In genomic region chr7:93911661-93912060, GRCh38 we compare ENCODE assay signal across 14 cellular contexts. TPM values are rescaled to one million over a fixed set of nuclear protein-coding genes. Genes with fewer than 3 reads are reported as not detected.
DNase-seq lines count a peak whose midpoint lies in the region; ATAC-seq and TF ChIP-seq lines count a peak whose summit lies in the region.
"Not testable (repeated sequence)": the region's sequence is repeated elsewhere in the genome, so short reads cannot be mapped to it uniquely, and the experiment has no call there.
"Had no signal": no experiment of that assay in that cellular context is flagged by ENCODE, and none has a peak within 500 bp of the region (broad histone marks: within the 10 kb centered on the region; RNA-seq: fewer than 3 reads in every experiment).

No MANE protein-coding gene starts in this region.

- ATAC-seq in GM18502 (IDR thresholded peaks at IDR 0.05; ENCODE audit: poor library complexity, unreplicated experiment): peak; percentile 64
- ATAC-seq in GM19351 (IDR thresholded peaks at IDR 0.05; ENCODE audit: unreplicated experiment): peak; percentile 77
- peak; percentile 59 for ATAC-seq in HG02981 (IDR thresholded peaks at IDR 0.05; ENCODE audit: unreplicated experiment)
- peak; percentile 63 for ATAC-seq in HG03520 (IDR thresholded peaks at IDR 0.05; ENCODE audit: unreplicated experiment)
- peak; percentile 26 for ATAC-seq in activated T-helper 17 cell treated with anti-CD3 and anti-CD28 coated beads, Interleukin-2, amount 50 U/mL, for 72 hours (replicated peaks)

- peaks cover 22% of the 10 kb centered on the region for H3K4me1 ChIP-seq in GM23248 (ENCODE audit: insufficient read depth)
- H3K4me1 ChIP-seq in left ventricle myocardium inferior: peaks cover 33% of the 10 kb centered on the region

- not testable (repeated sequence) for H3K4me1 Mint-ChIP-seq in activated T-helper 17 cell treated with anti-CD3 and anti-CD28 coated beads, Interleukin-2, amount 50 U/mL, for 72 hours

- not testable (repeated sequence) for H3K36me3 ChIP-seq in GM23248 (ENCODE audit: low read depth); left ventricle myocardium inferior

- intact Hi-C loops in left ventricle myocardium inferior (cut with micrococcal nuclease): not testable (repeated sequence)

- not testable (repeated sequence) for H3K27ac Mint-ChIP-seq in activated T-helper 17 cell treated with anti-CD3 and anti-CD28 coated beads, Interleukin-2, amount 50 U/mL, for 72 hours

- DNase-seq in GM23248: peak; percentile 29
- DNase-seq in left ventricle myocardium inferior: not testable (repeated sequence)

- not testable (repeated sequence) for H3K27me3 Mint-ChIP-seq in activated T-helper 17 cell treated with anti-CD3 and anti-CD28 coated beads, Interleukin-2, amount 50 U/mL, for 72 hours

- H3K9me3 ChIP-seq in GM23248 (ENCODE audit: low read depth); left ventricle myocardium inferior (replicated peaks): not testable (repeated sequence)

- TF ChIP-seq CTCF in left ventricle myocardium inferior (IDR thresholded peaks at IDR 0.05; ENCODE audit: borderline replicate concordance): not testable (repeated sequence)

- H3K9me2 ChIP-seq in GM23248 (ENCODE audit: insufficient read depth): not testable (repeated sequence)

- H3K79me2 ChIP-seq in GM23248 (ENCODE audit: insufficient read depth): not testable (repeated sequence)

- not testable (repeated sequence) for H3K4me3 ChIP-seq in GM23248, left ventricle myocardium inferior

- in situ Hi-C loops in GM23248 (cut with MboI): not testable (repeated sequence)

- not testable (repeated sequence) for H3K9ac ChIP-seq in GM23248

- not testable (repeated sequence) for H3K4me3 Mint-ChIP-seq in activated T-helper 17 cell treated with anti-CD3 and anti-CD28 coated beads, Interleukin-2, amount 50 U/mL, for 72 hours

- not testable (repeated sequence) for H4K20me1 ChIP-seq in GM23248 (ENCODE audit: insufficient read depth)

- not testable (repeated sequence) for H3K27me3 ChIP-seq in GM23248 (replicated peaks; ENCODE audit: insufficient read depth); left ventricle myocardium inferior (ENCODE audit: low read depth)

- H2AFZ ChIP-seq in GM23248: not testable (repeated sequence)

- H3K4me2 ChIP-seq in GM23248 (ENCODE audit: unreplicated experiment): not testable (repeated sequence)

- 0 out of 2 replicates have a peak, but pooled peaks cover 12% of the 10 kb centered on the region for H3F3A ChIP-seq in GM23248 (ENCODE audit: insufficient read depth)

- not testable (repeated sequence) for H3K27ac ChIP-seq in GM23248
- H3K27ac ChIP-seq in left ventricle myocardium inferior (replicated peaks): peak overlapping the region; percentile 57

- H3K36me3 Mint-ChIP-seq in activated T-helper 17 cell treated with anti-CD3 and anti-CD28 coated beads, Interleukin-2, amount 50 U/mL, for 72 hours (ENCODE audit: low read depth): not testable (repeated sequence)

- not testable (repeated sequence) for H3K9me3 Mint-ChIP-seq in activated T-helper 17 cell treated with anti-CD3 and anti-CD28 coated beads, Interleukin-2, amount 50 U/mL, for 72 hours

RNA-seq across cellular contexts. Expression of gene GNGT1, which starts 5.3 kb away (rescaled TPM):
- not detected in 2 replicates for total RNA-seq in GM23248 (2014; rRNA removed; shearing (Covaris generic))
- polyA plus RNA-seq in GM23248 (2016; fragmentation: Nextera tagmentation; extraction: Ambion mirVana): not detected in 2 replicates
- not detected for total RNA-seq in activated T-helper 17 cell treated with anti-CD3 and anti-CD28 coated beads, Interleukin-2, amount 50 U/mL, for 72 hours
- total RNA-seq in left ventricle myocardium inferior: not detected
- total RNA-seq: esophagus squamous epithelium, gastrocnemius medialis, left colon, pancreas, tibial nerve had no signal
- polyA plus RNA-seq: BJ, H1, pancreas had no signal

RNA-seq across cellular contexts. Expression of gene GNG11, which starts 9.9 kb away (rescaled TPM):
- total RNA-seq in GM23248 (2014; rRNA removed; shearing (Covaris generic)): 22.5 and 25.9 TPM in 2 replicates
- 84.7 and 87.0 TPM in 2 replicates for polyA plus RNA-seq in GM23248 (2016; fragmentation: Nextera tagmentation; extraction: Ambion mirVana)
- total RNA-seq in activated T-helper 17 cell treated with anti-CD3 and anti-CD28 coated beads, Interleukin-2, amount 50 U/mL, for 72 hours: not detected
- 29.6 TPM for total RNA-seq in left ventricle myocardium inferior

RNA-seq across cellular contexts. Expression of gene TFPI2, which starts 21.1 kb away (rescaled TPM):
- 435 and 654 TPM in 2 replicates for total RNA-seq in GM23248 (2014; rRNA removed; shearing (Covaris generic))
- 706 and 730 TPM in 2 replicates for polyA plus RNA-seq in GM23248 (2016; fragmentation: Nextera tagmentation; extraction: Ambion mirVana)
- total RNA-seq in activated T-helper 17 cell treated with anti-CD3 and anti-CD28 coated beads, Interleukin-2, amount 50 U/mL, for 72 hours: under 1 TPM; 0.42 to 0.86 TPM
- 1.5 TPM for total RNA-seq in left ventricle myocardium inferior

Comparison
In these comparisons a context has a peak if more than half of its experiments do, and no peak if none do; other contexts are left out.
1. ATAC-seq: peak in every context shown above with its lines; median percentile 77 in GM19351; 64 in GM18502; 63 in HG03520; 59 in HG02981; 26 in activated T-helper 17 cell treated with anti-CD3 and anti-CD28 coated beads, Interleukin-2, amount 50 U/mL, for 72 hours.
2. RNA of gene GNG11, which starts 9.9 kb away (total RNA-seq): 29.6 TPM in left ventricle myocardium inferior (single experiment) and 22.5 to 25.9 TPM in GM23248; not detected in activated T-helper 17 cell treated with anti-CD3 and anti-CD28 coated beads, Interleukin-2, amount 50 U/mL, for 72 hours; every median in the first group is over 10 times any median in the second.
3. RNA of gene TFPI2, which starts 21.1 kb away (total RNA-seq): 435 to 654 TPM in GM23248; 1.5 TPM in left ventricle myocardium inferior (single experiment) and 0.42 to 0.86 TPM in activated T-helper 17 cell treated with anti-CD3 and anti-CD28 coated beads, Interleukin-2, amount 50 U/mL, for 72 hours; every median in the first group is over 100 times any median in the second.